Comparison of ENCODE assay signal across 7 cellular contexts in genomic region chr14:70886421-70887206, GRCh38. TPM values are rescaled to one million over a fixed set of nuclear protein-coding genes. Genes with fewer than 3 reads are reported as not detected.
DNase-seq lines count a peak whose midpoint lies in the region; ATAC-seq and TF ChIP-seq lines count a peak whose summit lies in the region.

No MANE protein-coding gene starts in this region.

- H4K5ac ChIP-seq in mesendoderm (ENCODE audit: low read length): no peak overlapping the region

- H3K56ac ChIP-seq in mesendoderm (ENCODE audit: low read length): no peak overlapping the region

- no CpG with 5 or more reads among the region's 5 CpGs for WGBS in mesendoderm (ENCODE audit: extremely low coverage, insufficient coverage, low lambda C conversion rate)

- H2BK5ac ChIP-seq in mesendoderm (ENCODE audit: low read length): no peak overlapping the region

- H3K4ac ChIP-seq in mesendoderm (ENCODE audit: low read depth, low read length): no peak overlapping the region

- no peak overlapping the region for H2AK5ac ChIP-seq in mesendoderm (ENCODE audit: low read length)

- no peak overlapping the region for H2BK120ac ChIP-seq in mesendoderm (ENCODE audit: low read depth, low read length)

- H3K4me1 ChIP-seq in mesendoderm (ENCODE audit: control insufficient read depth, low read depth, low read length): no peaks in the 10 kb centered on the region

- H3K79me1 ChIP-seq in mesendoderm (ENCODE audit: low read length): no peaks in the 10 kb centered on the region

- no peak overlapping the region for H3K9ac ChIP-seq in mesendoderm (ENCODE audit: low read length)

- peak; percentile 55 for TF ChIP-seq POLR2A in GM19193 (IDR thresholded peaks at IDR 0.05; ENCODE audit: extremely low read depth, insufficient read depth, insufficient read length)

- no peak overlapping the region for H3K23ac ChIP-seq in mesendoderm (ENCODE audit: low read length)

- H3K18ac ChIP-seq in mesendoderm (ENCODE audit: low read length): no peak overlapping the region

- no peak overlapping the region for H3K27ac ChIP-seq in mesendoderm (ENCODE audit: low read depth, low read length)

- no peak overlapping the region for H4K8ac ChIP-seq in mesendoderm (ENCODE audit: low read depth, low read length)

- ATAC-seq in HG02981 (IDR thresholded peaks at IDR 0.05; ENCODE audit: unreplicated experiment): peak; percentile 42
- ATAC-seq in HG02970 (IDR thresholded peaks at IDR 0.05; ENCODE audit: low FRiP score, unreplicated experiment): no peak

- no peak overlapping the region for H3K4me3 ChIP-seq in mesendoderm (ENCODE audit: low read length)

- no peaks in the 10 kb centered on the region for H3K36me3 ChIP-seq in mesendoderm (ENCODE audit: control insufficient read depth, insufficient read depth, low read length)

- no peaks in the 10 kb centered on the region for H3K27me3 ChIP-seq in mesendoderm (ENCODE audit: insufficient read depth, low read length, poor library complexity)

- no peak overlapping the region for H3K4me2 ChIP-seq in mesendoderm (ENCODE audit: low read length)

- DNase-seq in T-helper 9 cell: peak; percentile 23
- peak; percentile 46 for DNase-seq in mesendoderm
- DNase-seq in retina: no peak
- DNase-seq in NCI-H2227 (lab: John Stamatoyannopoulos, UW; ENCODE audit: unreplicated experiment): no peak

- no peaks in the 10 kb centered on the region for H3K79me2 ChIP-seq in mesendoderm (ENCODE audit: control insufficient read depth, insufficient read depth, low read length)

- no peak overlapping the region for H2BK15ac ChIP-seq in mesendoderm (replicated peaks; ENCODE audit: low read depth)

RNA-seq across cellular contexts. Expression of gene PCNX1, which starts 20.6 kb away (rescaled TPM):
- 13.3 TPM for polyA plus RNA-seq in mesendoderm (2013, experiment 1 of 2)
- polyA plus RNA-seq in mesendoderm (2013, experiment 2 of 2): 13.2 TPM

Comparison
In these comparisons a context has a peak if more than half of its experiments do, and no peak if none do; other contexts are left out.
1. DNase-seq: peak in T-helper 9 cell (single experiment) and mesendoderm (single experiment); none in retina (single experiment) and NCI-H2227 (single experiment).